Comparison of ENCODE assay signal across 10 cellular contexts in the genomic region with DNA sequence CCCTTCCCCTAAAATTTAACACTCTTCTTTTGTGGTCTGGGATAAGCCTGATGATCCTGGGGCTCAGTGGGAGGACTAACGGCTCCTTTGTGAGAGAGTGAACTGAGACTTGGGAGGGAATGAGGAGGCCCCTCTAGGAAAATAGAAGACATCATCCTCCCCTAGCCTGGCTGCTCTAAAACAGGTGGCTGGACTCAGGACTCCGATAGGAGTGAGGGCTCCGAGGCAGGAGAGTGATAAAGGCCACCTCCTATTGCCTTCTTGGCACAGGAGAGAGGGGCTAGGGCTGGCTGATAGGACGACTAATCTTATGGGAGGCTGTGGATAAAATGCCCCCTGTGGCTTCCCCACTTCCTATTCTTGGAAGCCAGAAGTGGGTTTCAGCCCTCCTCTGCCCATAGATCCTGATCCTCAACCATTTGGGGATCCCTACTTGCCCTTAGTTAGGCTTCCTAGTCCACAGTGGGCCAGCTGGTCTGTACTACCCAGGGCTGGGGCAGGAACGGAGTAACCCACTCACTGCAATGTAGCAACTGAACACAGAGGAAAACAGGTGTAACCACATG. TPM values are rescaled to one million over a fixed set of nuclear protein-coding genes. Genes with fewer than 3 reads are reported as not detected.
DNase-seq lines count a peak whose midpoint lies in the region; ATAC-seq and TF ChIP-seq lines count a peak whose summit lies in the region.
"Had no signal": no experiment of that assay in that cellular context is flagged by ENCODE, and none has a peak within 500 bp of the region (broad histone marks: within the 10 kb centered on the region; RNA-seq: fewer than 3 reads in every experiment).

No MANE protein-coding gene starts in this region.

- ATAC-seq in activated T-cell treated with anti-CD3 and anti-CD28 coated beads, Interleukin-2, amount 50 U/mL, for 72 hours (replicated peaks in 1 of 2) = no peak
- no peak for ATAC-seq in GM21619 (IDR thresholded peaks at IDR 0.05; ENCODE audit: unreplicated experiment)

- H3K36me3 Mint-ChIP-seq in activated naive CD4-positive, alpha-beta T cell treated with anti-CD3 and anti-CD28 coated beads, Interleukin-2, amount 10 ng/mL, durations not matched to agents 7 days and 5 days = peaks cover 57% of the 10 kb centered on the region
- no peaks in the 10 kb centered on the region for H3K36me3 Mint-ChIP-seq in activated T-cell treated with anti-CD3 and anti-CD28 coated beads, Interleukin-2, amount 50 U/mL, for 72 hours (ENCODE audit: insufficient read depth in 2 of 2)
- H3K36me3 Mint-ChIP-seq: mesothelial cell of epicardium had no signal

- no peaks in the 10 kb centered on the region for H3K9me3 ChIP-seq in transverse colon
- H3K9me3 ChIP-seq in adrenal gland (replicated peaks in 1 of 3) = no peaks in the 10 kb centered on the region
- no peaks in the 10 kb centered on the region for H3K9me3 ChIP-seq in MG63

- no peaks in the 10 kb centered on the region for H3K9me3 Mint-ChIP-seq in activated naive CD4-positive, alpha-beta T cell treated with anti-CD3 and anti-CD28 coated beads, Interleukin-2, amount 10 ng/mL, durations not matched to agents 7 days and 5 days
- no peaks in the 10 kb centered on the region for H3K9me3 Mint-ChIP-seq in activated T-cell treated with anti-CD3 and anti-CD28 coated beads, Interleukin-2, amount 50 U/mL, for 72 hours
- H3K9me3 Mint-ChIP-seq: mesothelial cell of epicardium had no signal

- peak overlapping the region; percentile 4 for H3K4me3 ChIP-seq in lower leg skin (ENCODE audit: low read depth, poor library complexity, severe bottlenecking)
- H3K4me3 ChIP-seq in transverse colon = no peak overlapping the region
- no peak overlapping the region for H3K4me3 ChIP-seq in adrenal gland
- H3K4me3 ChIP-seq in MG63 = no peak overlapping the region

- H3K4me1 ChIP-seq in transverse colon (peaks cover 6 to 32% (median 17%) of the 10 kb centered on the region in 4 donors), adrenal gland (replicated peaks in 1 of 2) (peaks cover 6 to 12% of the 10 kb centered on the region in 2 donors)

- H3K4me3 Mint-ChIP-seq in activated naive CD4-positive, alpha-beta T cell treated with anti-CD3 and anti-CD28 coated beads, Interleukin-2, amount 10 ng/mL, durations not matched to agents 7 days and 5 days = peak overlapping the region; percentile 91
- H3K4me3 Mint-ChIP-seq in activated T-cell treated with anti-CD3 and anti-CD28 coated beads, Interleukin-2, amount 50 U/mL, for 72 hours = peak overlapping the region; percentile 93 to 97

- H3K27ac ChIP-seq in transverse colon (peak overlapping the region; percentile 13 to 79 (median 51)), adrenal gland (no peak overlapping the region)

- intact Hi-C loops in lower leg skin (cut with DNase I; ENCODE audit: low total_unique reads) = no loop called here
- intact Hi-C loops in transverse colon (cut with DNase I; ENCODE audit: low total_unique reads) = no loop called here
- intact Hi-C loops in adrenal gland (cut with DNase I) = loop anchor here in 1 of 2 donors (5.0 kb wide), 1 partner anchor 39 kb away; no protein-coding TSS in a partner anchor

- TF ChIP-seq POLR2A in lower leg skin (IDR thresholded peaks at IDR 0.05) (no peak), transverse colon (IDR thresholded peaks at IDR 0.05) (no peak), adrenal gland (IDR thresholded peaks at IDR 0.05) (no peak)

- no peak for TF ChIP-seq EP300 in transverse colon (IDR thresholded peaks at IDR 0.05; ENCODE audit: low read depth)

- H3K4me1 Mint-ChIP-seq in activated naive CD4-positive, alpha-beta T cell treated with anti-CD3 and anti-CD28 coated beads, Interleukin-2, amount 10 ng/mL, durations not matched to agents 7 days and 5 days = peaks cover 73% of the 10 kb centered on the region
- peaks cover 45% of the 10 kb centered on the region for H3K4me1 Mint-ChIP-seq in activated T-cell treated with anti-CD3 and anti-CD28 coated beads, Interleukin-2, amount 50 U/mL, for 72 hours (ENCODE audit: low read depth)

- no peaks in the 10 kb centered on the region for H3K27me3 Mint-ChIP-seq in activated naive CD4-positive, alpha-beta T cell treated with anti-CD3 and anti-CD28 coated beads, Interleukin-2, amount 10 ng/mL, durations not matched to agents 7 days and 5 days
- H3K27me3 Mint-ChIP-seq in activated T-cell treated with anti-CD3 and anti-CD28 coated beads, Interleukin-2, amount 50 U/mL, for 72 hours (ENCODE audit: low read depth) = no peaks in the 10 kb centered on the region

- no peak for DNase-seq in activated naive CD4-positive, alpha-beta T cell treated with anti-CD3 and anti-CD28 coated beads, Interleukin-2, amount 10 ng/mL, durations not matched to agents 7 days and 5 days
- DNase-seq in activated naive CD4-positive, alpha-beta T cell treated with anti-CD3 and anti-CD28 coated beads, Interleukin-2, amount 50 U/mL, for 16 hours = no peak
- no peak for DNase-seq in activated T-cell treated with anti-CD3 and anti-CD28 coated beads, Interleukin-2, amount 50 U/mL, for 72 hours
- DNase-seq in lower leg skin (ENCODE audit: low spot score in 2 of 2) = no peak
- peak; percentile 42 for DNase-seq in transverse colon
- DNase-seq in adrenal gland = no peak
- no peak for DNase-seq in MG63

- WGBS in lower leg skin, 2 donors = 35 to 54% methylated on average over 5 of the region's 5 CpGs
- WGBS in transverse colon (ENCODE audit: low coverage in 1 of 2), 2 donors = 65 to 86% methylated on average over 1 to 5 of the region's 5 CpGs
- WGBS in adrenal gland, 4 donors = 83 to 100% (median 87%) methylated on average over 5 of the region's 5 CpGs

- TF ChIP-seq CTCF in lower leg skin (IDR thresholded peaks at IDR 0.05) = no peak
- TF ChIP-seq CTCF in transverse colon (IDR thresholded peaks at IDR 0.05) = no peak
- no peak for TF ChIP-seq CTCF in adrenal gland (IDR thresholded peaks at IDR 0.05)

- in situ Hi-C loops in transverse colon (cut with MboI; ENCODE audit: low pct_ligation_motif_present in 1 of 4, low pct_unique_long_range_greater_than_20kb in 1 of 4, low sequenced_read_pairs in 3 of 4) = no loop called here

- H3K36me3 ChIP-seq in transverse colon = no peaks in the 10 kb centered on the region
- H3K36me3 ChIP-seq in adrenal gland (replicated peaks in 1 of 2) = no peaks in the 10 kb centered on the region
- no peaks in the 10 kb centered on the region for H3K36me3 ChIP-seq in MG63

- CTCF ChIA-PET in activated naive CD4-positive, alpha-beta T cell treated with anti-CD3 and anti-CD28 coated beads, Interleukin-2, amount 10 ng/mL, durations not matched to agents 7 days and 5 days (lab: Charles Lee) = interaction anchor here (0.7 to 15.7 kb wide), 5 partner anchors 14 to 72 kb away, joined by 3 to 255 read pairs (median 26); a partner anchor contains a TSS

- H3K27me3 ChIP-seq in transverse colon (no peaks in the 10 kb centered on the region), adrenal gland (no peaks in the 10 kb centered on the region), MG63 (no peaks in the 10 kb centered on the region)

- H3K27ac Mint-ChIP-seq in activated naive CD4-positive, alpha-beta T cell treated with anti-CD3 and anti-CD28 coated beads, Interleukin-2, amount 10 ng/mL, durations not matched to agents 7 days and 5 days = peak overlapping the region; percentile 97
- H3K27ac Mint-ChIP-seq in activated T-cell treated with anti-CD3 and anti-CD28 coated beads, Interleukin-2, amount 50 U/mL, for 72 hours = peak overlapping the region; percentile 91
- H3K27ac Mint-ChIP-seq: mesothelial cell of epicardium had no signal

RNA-seq across cellular contexts. Expression of a gene that starts 1.4 kb away (rescaled TPM):
- total RNA-seq in activated T-cell treated with anti-CD3 and anti-CD28 coated beads, Interleukin-2, amount 50 U/mL, for 72 hours = 10 to 100 TPM; 12.0 to 17.8 TPM
- total RNA-seq in lower leg skin = 1,000 to 10,000 TPM in 2 of 4 donors, 100 to 1,000 TPM in 2; 728 to 1,697 (median 1,073) TPM
- total RNA-seq in transverse colon = 10 to 100 TPM in 3 of 4 donors, 1 to 10 TPM in 1; 7.1 to 15.3 (median 12.4) TPM
- 10 to 100 TPM in 2 of 8 donors, 1 to 10 TPM in 6; 1.2 to 11.5 (median 2.4) TPM for total RNA-seq in adrenal gland
- polyA plus RNA-seq in adrenal gland = 1 to 10 TPM in 1 of 3 donors, under 1 TPM in 2; 0.88 to 2.5 (median 0.94) TPM
- 19.7 TPM in 1 of 2 replicates, not detected in the other for total RNA-seq in MG63 (2014; rRNA removed; shearing (Covaris generic); ENCODE audit: low replicate concordance)

RNA-seq across cellular contexts. Expression of a gene that starts 27.7 kb away (rescaled TPM):
- total RNA-seq in activated T-cell treated with anti-CD3 and anti-CD28 coated beads, Interleukin-2, amount 50 U/mL, for 72 hours = 10 to 100 TPM; 26.1 to 30.1 TPM
- 10 to 100 TPM; 26.2 to 40.2 (median 31.5) TPM for total RNA-seq in lower leg skin
- total RNA-seq in transverse colon = 10 to 100 TPM in 3 of 4 donors, 1 to 10 TPM in 1; 8.9 to 29.1 (median 12.7) TPM
- total RNA-seq in adrenal gland = 10 to 100 TPM; 17.5 to 45.7 (median 25.4) TPM
- polyA plus RNA-seq in adrenal gland = 10 to 100 TPM; 36.9 to 45.1 (median 44.0) TPM
- 16.6 and 38.6 TPM in 2 replicates for total RNA-seq in MG63 (2014; rRNA removed; shearing (Covaris generic); ENCODE audit: low replicate concordance)

RNA-seq across cellular contexts. Expression of a gene that starts 43.7 kb away (rescaled TPM):
- total RNA-seq in activated T-cell treated with anti-CD3 and anti-CD28 coated beads, Interleukin-2, amount 50 U/mL, for 72 hours = not detected
- 10 to 100 TPM in 2 of 4 donors, 1 to 10 TPM in 2; 2.7 to 20.7 (median 9.6) TPM for total RNA-seq in lower leg skin
- 100 to 1,000 TPM in 1 of 4 donors, 10 to 100 TPM in 3; 11.9 to 207 (median 27.7) TPM for total RNA-seq in transverse colon
- 1 to 10 TPM in 5 of 8 donors, under 1 TPM in 1, not detected in 2; 0.99 to 4.5 (median 2.4) TPM for total RNA-seq in adrenal gland
- 10 to 100 TPM in 1 of 3 donors, 1 to 10 TPM in 1, under 1 TPM in 1; 0.51 to 32.5 (median 3.5) TPM for polyA plus RNA-seq in adrenal gland
- total RNA-seq in MG63 (2014; rRNA removed; shearing (Covaris generic); ENCODE audit: low replicate concordance) = not detected in 2 replicates
- total RNA-seq: dermis microvascular lymphatic vessel endothelial cell had no signal

Comparison
In these comparisons a context has a peak if more than half of its experiments do, and no peak if none do; other contexts are left out.
1. H3K27ac ChIP-seq: peak in transverse colon (4 of 4); none in adrenal gland (0 of 5).
2. RNA of a gene that starts 1.4 kb away (total RNA-seq): 728 to 1,697 TPM in lower leg skin; 12.0 to 17.8 TPM in activated T-cell treated with anti-CD3 and anti-CD28 coated beads, Interleukin-2, amount 50 U/mL, for 72 hours, 7.1 to 15.3 TPM in transverse colon, 1.2 to 11.5 TPM in adrenal gland and 19.7 TPM in MG63; every median in the first group is over 10 times any median in the second.